In genomic region chr10:58385784-58386112, GRCh38 we compare ENCODE assay signal across 8 cellular contexts. TPM values are rescaled to one million over a fixed set of nuclear protein-coding genes. Genes with fewer than 3 reads are reported as not detected.
A peak's percentile ranks its signal among the peaks of the same experiment; 100 is the strongest.
DNase-seq lines count a peak whose midpoint lies in the region; ATAC-seq, FAIRE-seq and TF ChIP-seq lines count a peak whose summit lies in the region.

No MANE protein-coding gene starts in this region.

- H3K4me1 ChIP-seq in BE2C (no peaks in the 10 kb centered on the region), endocrine pancreas (ENCODE audit: control insufficient read depth, insufficient read depth, low read length) (peaks cover 15% of the 10 kb centered on the region), muscle layer of colon (ENCODE audit: insufficient read depth, low read length) (peaks cover 16% of the 10 kb centered on the region)

- peak overlapping the region; percentile 84 for H3K27ac ChIP-seq in muscle layer of colon (ENCODE audit: low read depth, low read length)

- H3K36me3 ChIP-seq in BE2C (peaks cover 37% of the 10 kb centered on the region), endocrine pancreas (ENCODE audit: control insufficient read depth, insufficient read depth, low read length) (no peaks in the 10 kb centered on the region), muscle layer of colon (ENCODE audit: insufficient read depth, low read length) (peaks cover 31% of the 10 kb centered on the region)

- TF ChIP-seq CTCF in BE2C (IDR thresholded peaks at IDR 0.05; ENCODE audit: low read depth, low read length) = no peak

- no peaks in the 10 kb centered on the region for H3K27me3 ChIP-seq in BE2C
- no peaks in the 10 kb centered on the region for H3K27me3 ChIP-seq in endocrine pancreas (ENCODE audit: control insufficient read depth, insufficient read depth, low read length)
- no peaks in the 10 kb centered on the region for H3K27me3 ChIP-seq in muscle layer of colon (ENCODE audit: control insufficient read depth in 1 of 2, insufficient read depth in 2 of 2, low read length in 2 of 2)

- H3K9me3 ChIP-seq in BE2C (no peaks in the 10 kb centered on the region), endocrine pancreas (ENCODE audit: control insufficient read depth, low read length) (no peaks in the 10 kb centered on the region), muscle layer of colon (ENCODE audit: low read length) (no peaks in the 10 kb centered on the region)

- ATAC-seq in GM18870 (IDR thresholded peaks at IDR 0.05; ENCODE audit: unreplicated experiment) (peak; percentile 5), HG03159 (IDR thresholded peaks at IDR 0.05; ENCODE audit: unreplicated experiment) (peak; percentile 3)

- DNase-seq in BE2C (peak; percentile 32), SW480 (ENCODE audit: low spot score) (peak; percentile 30), urothelium cell line (ENCODE audit: low spot score) (peak; percentile 32), germinal center (ENCODE audit: low spot score) (no peak)

- H3K4me3 ChIP-seq in BE2C (ENCODE audit: low read depth, low read length) (peak overlapping the region; percentile 95), endocrine pancreas (ENCODE audit: control insufficient read depth, insufficient read depth, low read length) (peak overlapping the region; percentile 81), muscle layer of colon (ENCODE audit: low read depth in 1 of 2, low read length in 2 of 2) (peak overlapping the region; percentile 76 to 98)

- FAIRE-seq in urothelium cell line (lab: Jason Lieb, UNC) = no peak

- H3K9ac ChIP-seq in endocrine pancreas (ENCODE audit: control insufficient read depth, insufficient read depth, low read length) (peak overlapping the region; percentile 75), muscle layer of colon (ENCODE audit: low read length) (peak overlapping the region; percentile 49)

RNA-seq across cellular contexts. Expression of gene TFAM, which starts 0.5 kb away (rescaled TPM):
- 44.0 TPM for polyA plus RNA-seq in BE2C (2012; ENCODE audit: insufficient read depth, insufficient read length, low read depth)

RNA-seq across cellular contexts. Expression of gene UBE2D1, which starts 50.9 kb away (rescaled TPM):
- polyA plus RNA-seq in BE2C (2012; ENCODE audit: insufficient read depth, insufficient read length, low read depth) = 10.4 TPM
